12 cellular contexts compared by ENCODE assay signal in genomic region chr1:101436100-101436511, GRCh38.
DNase-seq lines count a peak whose midpoint lies in the region; ATAC-seq and TF ChIP-seq lines count a peak whose summit lies in the region.
"Had no signal": no experiment of that assay in that cellular context is flagged by ENCODE, and none has a peak within 500 bp of the region (broad histone marks: within the 10 kb centered on the region; RNA-seq: fewer than 3 reads in every experiment).

No MANE protein-coding gene starts in this region.

- POLR2A ChIA-PET in WTC11 (lab: Charles Lee), result no interaction called here

- H3K27ac Mint-ChIP-seq in T-helper 17 cell (no peak overlapping the region), WTC11 (no peak overlapping the region)
- H3K27ac Mint-ChIP-seq: effector memory CD8-positive, alpha-beta T cell had no signal

- H3K36me3 Mint-ChIP-seq in T-helper 17 cell (ENCODE audit: low read depth) (no peaks in the 10 kb centered on the region), WTC11 (no peaks in the 10 kb centered on the region)

- H3K9me3 ChIP-seq in T-helper 17 cell (ENCODE audit: control insufficient read depth, low read length, poor library complexity, severe bottlenecking), result no peaks in the 10 kb centered on the region
- H3K9me3 ChIP-seq: tibial nerve had no signal

- ATAC-seq in GM18867 (IDR thresholded peaks at IDR 0.05; ENCODE audit: unreplicated experiment) (peak; percentile 77), GM21526 (IDR thresholded peaks at IDR 0.05; ENCODE audit: low FRiP score, unreplicated experiment) (peak; percentile 57), HG03095 (IDR thresholded peaks at IDR 0.05; ENCODE audit: unreplicated experiment) (peak; percentile 49), T-helper 17 cell (peak; percentile 20), WTC11 (no peak), Right ventricle myocardium inferior (no peak)
- ATAC-seq: effector memory CD8-positive, alpha-beta T cell had no signal

- H3K4me1 Mint-ChIP-seq in T-helper 17 cell, result no peaks in the 10 kb centered on the region
- peaks cover 30% of the 10 kb centered on the region for H3K4me1 Mint-ChIP-seq in WTC11

- H3K9me3 Mint-ChIP-seq in WTC11, result no peaks in the 10 kb centered on the region
- H3K9me3 Mint-ChIP-seq: effector memory CD8-positive, alpha-beta T cell had no signal

- peaks cover 30% of the 10 kb centered on the region for H3K27me3 Mint-ChIP-seq in T-helper 17 cell
- H3K27me3 Mint-ChIP-seq in WTC11 (ENCODE audit: low read depth), result no peaks in the 10 kb centered on the region

- CTCF ChIA-PET in WTC11 (lab: Charles Lee), result interaction anchor here (1.4 to 3.7 kb wide), 2 partner anchors 79 to 127 kb away, joined by 5 to 19 read pairs; no protein-coding TSS in a partner anchor

- H3K4me3 Mint-ChIP-seq in T-helper 17 cell (no peak overlapping the region), WTC11 (no peak overlapping the region)
- H3K4me3 Mint-ChIP-seq: effector memory CD8-positive, alpha-beta T cell had no signal

- DNase-seq in T-helper 17 cell (no peak), WTC11 (ENCODE audit: low spot score) (no peak), NCI-H345 (lab: John Stamatoyannopoulos, UW) (no peak), Right ventricle myocardium inferior (ENCODE audit: missing footprints) (no peak), NCI-H2227 treated with DMSO at 0.1 percent for 48 hours (lab: John Stamatoyannopoulos, UW) (no peak)
- DNase-seq: effector memory CD8-positive, alpha-beta T cell; mesenchymal stem cell; NCI-H82 had no signal

- TF ChIP-seq CTCF in WTC11 (IDR thresholded peaks at IDR 0.05), result no peak

- intact Hi-C loops in Right ventricle myocardium inferior (cut with DNase I), result loop anchor here (5.0 kb wide), 1 partner anchor 129 kb away; no protein-coding TSS in a partner anchor

TF ChIP-seq in WTC11, 78 proteins besides CTCF, POLR2A, EP300 and RAD21 (continues in another document):
- TF ChIP-seq FOXJ3 (CRISPR knock-in tag; IDR thresholded peaks at IDR 0.05; ENCODE audit: borderline replicate concordance) (no peak), CBFB (CRISPR knock-in tag; IDR thresholded peaks at IDR 0.05; ENCODE audit: low read depth) (no peak), RELA (CRISPR knock-in tag; IDR thresholded peaks at IDR 0.05; ENCODE audit: borderline replicate concordance) (no peak), IRF1 (CRISPR knock-in tag; IDR thresholded peaks at IDR 0.05) (no peak), ZNF138 (CRISPR knock-in tag; conservative IDR thresholded peaks at IDR 0.05) (no peak), ZNF532 (CRISPR knock-in tag; IDR thresholded peaks at IDR 0.05; ENCODE audit: borderline replicate concordance) (no peak), ATF2 (CRISPR knock-in tag; IDR thresholded peaks at IDR 0.05; ENCODE audit: borderline replicate concordance, low read depth) (no peak), PRRX2 (CRISPR knock-in tag; IDR thresholded peaks at IDR 0.05) (no peak), ZNF263 (CRISPR knock-in tag; IDR thresholded peaks at IDR 0.05; ENCODE audit: low read depth) (no peak), SOX15 (CRISPR knock-in tag; IDR thresholded peaks at IDR 0.05) (no peak), TEAD4 (CRISPR knock-in tag; IDR thresholded peaks at IDR 0.05) (no peak), ZBTB21 (CRISPR knock-in tag; IDR thresholded peaks at IDR 0.05; ENCODE audit: borderline replicate concordance) (no peak)
- TF ChIP-seq, protein P1, sequence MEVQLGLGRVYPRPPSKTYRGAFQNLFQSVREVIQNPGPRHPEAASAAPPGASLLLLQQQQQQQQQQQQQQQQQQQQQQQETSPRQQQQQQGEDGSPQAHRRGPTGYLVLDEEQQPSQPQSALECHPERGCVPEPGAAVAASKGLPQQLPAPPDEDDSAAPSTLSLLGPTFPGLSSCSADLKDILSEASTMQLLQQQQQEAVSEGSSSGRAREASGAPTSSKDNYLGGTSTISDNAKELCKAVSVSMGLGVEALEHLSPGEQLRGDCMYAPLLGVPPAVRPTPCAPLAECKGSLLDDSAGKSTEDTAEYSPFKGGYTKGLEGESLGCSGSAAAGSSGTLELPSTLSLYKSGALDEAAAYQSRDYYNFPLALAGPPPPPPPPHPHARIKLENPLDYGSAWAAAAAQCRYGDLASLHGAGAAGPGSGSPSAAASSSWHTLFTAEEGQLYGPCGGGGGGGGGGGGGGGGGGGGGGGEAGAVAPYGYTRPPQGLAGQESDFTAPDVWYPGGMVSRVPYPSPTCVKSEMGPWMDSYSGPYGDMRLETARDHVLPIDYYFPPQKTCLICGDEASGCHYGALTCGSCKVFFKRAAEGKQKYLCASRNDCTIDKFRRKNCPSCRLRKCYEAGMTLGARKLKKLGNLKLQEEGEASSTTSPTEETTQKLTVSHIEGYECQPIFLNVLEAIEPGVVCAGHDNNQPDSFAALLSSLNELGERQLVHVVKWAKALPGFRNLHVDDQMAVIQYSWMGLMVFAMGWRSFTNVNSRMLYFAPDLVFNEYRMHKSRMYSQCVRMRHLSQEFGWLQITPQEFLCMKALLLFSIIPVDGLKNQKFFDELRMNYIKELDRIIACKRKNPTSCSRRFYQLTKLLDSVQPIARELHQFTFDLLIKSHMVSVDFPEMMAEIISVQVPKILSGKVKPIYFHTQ (CRISPR knock-in tag; IDR thresholded peaks at IDR 0.05), result no peak
- TF ChIP-seq, protein P2, sequence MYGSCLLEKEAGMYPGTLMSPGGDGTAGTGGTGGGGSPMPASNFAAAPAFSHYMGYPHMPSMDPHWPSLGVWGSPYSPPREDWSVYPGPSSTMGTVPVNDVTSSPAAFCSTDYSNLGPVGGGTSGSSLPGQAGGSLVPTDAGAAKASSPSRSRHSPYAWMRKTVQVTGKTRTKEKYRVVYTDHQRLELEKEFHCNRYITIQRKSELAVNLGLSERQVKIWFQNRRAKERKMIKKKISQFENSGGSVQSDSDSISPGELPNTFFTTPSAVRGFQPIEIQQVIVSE (CRISPR knock-in tag; IDR thresholded peaks at IDR 0.05; ENCODE audit: borderline replicate concordance), result no peak
- TF ChIP-seq, protein P3, sequence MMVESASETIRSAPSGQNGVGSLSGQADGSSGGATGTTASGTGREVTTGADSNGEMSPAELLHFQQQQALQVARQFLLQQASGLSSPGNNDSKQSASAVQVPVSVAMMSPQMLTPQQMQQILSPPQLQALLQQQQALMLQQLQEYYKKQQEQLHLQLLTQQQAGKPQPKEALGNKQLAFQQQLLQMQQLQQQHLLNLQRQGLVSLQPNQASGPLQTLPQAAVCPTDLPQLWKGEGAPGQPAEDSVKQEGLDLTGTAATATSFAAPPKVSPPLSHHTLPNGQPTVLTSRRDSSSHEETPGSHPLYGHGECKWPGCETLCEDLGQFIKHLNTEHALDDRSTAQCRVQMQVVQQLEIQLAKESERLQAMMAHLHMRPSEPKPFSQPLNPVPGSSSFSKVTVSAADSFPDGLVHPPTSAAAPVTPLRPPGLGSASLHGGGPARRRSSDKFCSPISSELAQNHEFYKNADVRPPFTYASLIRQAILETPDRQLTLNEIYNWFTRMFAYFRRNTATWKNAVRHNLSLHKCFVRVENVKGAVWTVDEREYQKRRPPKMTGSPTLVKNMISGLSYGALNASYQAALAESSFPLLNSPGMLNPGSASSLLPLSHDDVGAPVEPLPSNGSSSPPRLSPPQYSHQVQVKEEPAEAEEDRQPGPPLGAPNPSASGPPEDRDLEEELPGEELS (CRISPR knock-in tag; IDR thresholded peaks at IDR 0.05), result no peak

Comparison
In these comparisons a context has a peak if more than half of its experiments do, and no peak if none do; other contexts are left out.
1. ATAC-seq: peak in GM18867 (single experiment), GM21526 (single experiment), HG03095 (single experiment) and T-helper 17 cell (single experiment); none in WTC11 (single experiment) and Right ventricle myocardium inferior (single experiment).